In the genomic region with DNA sequence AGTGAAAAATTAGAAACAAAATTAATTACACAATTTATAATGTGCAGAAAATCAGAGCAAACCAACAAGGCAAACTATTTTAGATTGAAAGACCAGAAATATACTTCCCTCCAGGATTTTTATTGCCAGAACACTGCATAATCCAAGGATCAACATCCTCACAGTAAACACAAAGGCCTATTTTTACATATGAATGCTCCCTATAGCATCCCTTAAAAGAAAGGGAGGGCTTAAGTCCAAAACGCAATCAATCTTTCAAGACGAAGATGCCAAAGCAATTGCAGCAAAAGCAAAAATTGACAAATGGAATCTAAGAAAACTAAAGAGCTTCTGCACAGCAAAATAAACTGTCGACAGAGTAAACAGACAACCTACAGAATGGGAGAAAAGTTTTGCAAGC, we compare ENCODE assay signal across 28 cellular contexts. TPM values are rescaled to one million over a fixed set of nuclear protein-coding genes. Genes with fewer than 3 reads are reported as not detected.
"Had no signal": no experiment of that assay in that cellular context is flagged by ENCODE, and none has a peak within 500 bp of the region (broad histone marks: within the 10 kb centered on the region; RNA-seq: fewer than 3 reads in every experiment).

No MANE protein-coding gene starts in this region.

- H3K9me3 Mint-ChIP-seq: activated CD4-positive, alpha-beta memory T cell treated with anti-CD3 and anti-CD28 coated beads for 36 hours; activated naive CD8-positive, alpha-beta T cell treated with anti-CD3 and anti-CD28 coated beads, Interleukin-2, amount 10 ng/mL, durations not matched to agents 7 days and 5 days had no signal

- H3K4me1 ChIP-seq: pancreas, prostate gland had no signal

- DNase-seq: activated CD4-positive, alpha-beta memory T cell treated with anti-CD3 and anti-CD28 coated beads for 36 hours; activated CD4-positive, alpha-beta T cell treated with anti-CD3 and anti-CD28 coated beads for 48 hours; activated CD8-positive, alpha-beta memory T cell treated with anti-CD3 and anti-CD28 coated beads, Interleukin-2, amount 50 U/mL, for 4 hours; activated naive CD8-positive, alpha-beta T cell treated with anti-CD3 and anti-CD28 coated beads, Interleukin-2, amount 10 ng/mL, durations not matched to agents 7 days and 5 days; activated T-cell treated with anti-CD3 and anti-CD28 coated beads, Interleukin-2, amount 50 U/mL, for 1 hour; brain microvascular endothelial cell; foreskin fibroblast; heart left ventricle; mesendoderm; pancreas; stimulated activated CD4-positive, alpha-beta T cell treated with anti-CD3 and anti-CD28 coated beads, Interleukin-12 subunit alpha, Interleukin-12 subunit beta, amount 100 ng/mL, for 4 hours; stimulated activated CD4-positive, alpha-beta T cell treated with anti-CD3 and anti-CD28 coated beads, Interleukin-4, amount 100 ng/mL, for 1 hour; stimulated activated naive CD8-positive, alpha-beta T cell treated with anti-CD3 and anti-CD28 coated beads, Interleukin-15, Interleukin-2, amounts not matched to agents 100 U/mL and 50 U/mL, for 24 hours; testis; transverse colon had no signal

- H3K9me3 ChIP-seq: pancreas, prostate gland, testis, transverse colon had no signal

- H3K4me3 Mint-ChIP-seq: activated CD4-positive, alpha-beta memory T cell treated with anti-CD3 and anti-CD28 coated beads for 36 hours had no signal

- FAIRE-seq: astrocyte, islet of Langerhans, pancreas, urothelium cell line had no signal

- H3K36me3 ChIP-seq: brain microvascular endothelial cell, heart left ventricle, left lung, pancreas, prostate gland, transverse colon had no signal

- H3K4me3 ChIP-seq: heart left ventricle, left lung, lung, pancreas, prostate gland, skin epidermis, transverse colon had no signal

- ATAC-seq: esophagus mucosa; heart left ventricle; left lung; pancreas; sciatic nerve; stimulated activated naive CD8-positive, alpha-beta T cell treated with anti-CD3 and anti-CD28 coated beads, Interleukin-15, Interleukin-2, amounts not matched to agents 100 U/mL and 50 U/mL, for 24 hours had no signal

- H3K27ac ChIP-seq: brain microvascular endothelial cell, heart left ventricle, left lung, pancreas, prostate gland, skin epidermis, testis, transverse colon had no signal

- H3K27ac Mint-ChIP-seq: activated CD4-positive, alpha-beta memory T cell treated with anti-CD3 and anti-CD28 coated beads for 36 hours; activated naive CD8-positive, alpha-beta T cell treated with anti-CD3 and anti-CD28 coated beads, Interleukin-2, amount 10 ng/mL, durations not matched to agents 7 days and 5 days; endodermal cell had no signal

- H3K27me3 ChIP-seq: testis had no signal

- H3K36me3 Mint-ChIP-seq: activated CD4-positive, alpha-beta memory T cell treated with anti-CD3 and anti-CD28 coated beads for 36 hours had no signal

RNA-seq across cellular contexts. Expression of a gene that starts 18.6 kb away (rescaled TPM):
- total RNA-seq: activated CD4-positive, alpha-beta memory T cell treated with anti-CD3 and anti-CD28 coated beads for 36 hours; activated CD8-positive, alpha-beta memory T cell treated with anti-CD3 and anti-CD28 coated beads for 36 hours; activated naive CD8-positive, alpha-beta T cell treated with anti-CD3 and anti-CD28 coated beads, Interleukin-2, amount 10 ng/mL, durations not matched to agents 7 days and 5 days; astrocyte; endodermal cell; esophagus mucosa; pancreas; prostate gland; sciatic nerve; T-helper 1 cell treated with Interleukin-12 subunit alpha and Interleukin-12 subunit beta and Interleukin-4 antibody, amounts not matched to agents 30 ng/mL and 1 ng/mL, for 36 hours; transverse colon had no signal
- polyA plus RNA-seq: neural cell had no signal

RNA-seq across cellular contexts. Expression of a gene that starts 44.6 kb away (rescaled TPM):
- total RNA-seq: astrocyte, endodermal cell had no signal
- polyA plus RNA-seq: neural cell had no signal
